In genomic region chr7:112080441-112080840, GRCh38 we compare ENCODE assay signal across 9 cellular contexts.
DNase-seq lines count a peak whose midpoint lies in the region; ATAC-seq and TF ChIP-seq lines count a peak whose summit lies in the region.
"Had no signal": no experiment of that assay in that cellular context is flagged by ENCODE, and none has a peak within 500 bp of the region (broad histone marks: within the 10 kb centered on the region; RNA-seq: fewer than 3 reads in every experiment).

No MANE protein-coding gene starts in this region.

- no peak overlapping the region for H3K27ac ChIP-seq in CD8-positive, alpha-beta T cell (ENCODE audit: low read depth, low read length)

- peak; percentile 32 for ATAC-seq in central memory CD8-positive, alpha-beta T cell (replicated peaks; ENCODE audit: extremely low read depth, poor library complexity, severe bottlenecking)
- ATAC-seq in CD8-positive, alpha-beta T cell, result no peak

- POLR2A ChIA-PET in CD8-positive, alpha-beta T cell (lab: Charles Lee), result no interaction called here

- no peaks in the 10 kb centered on the region for H3K36me3 ChIP-seq in CD8-positive, alpha-beta T cell (ENCODE audit: insufficient read depth, low read length)

- no peaks in the 10 kb centered on the region for H3K9me3 Mint-ChIP-seq in central memory CD8-positive, alpha-beta T cell
- no peaks in the 10 kb centered on the region for H3K9me3 Mint-ChIP-seq in CD8-positive, alpha-beta T cell
- H3K9me3 Mint-ChIP-seq: nephron had no signal

- H3K4me3 Mint-ChIP-seq in central memory CD8-positive, alpha-beta T cell, result no peak overlapping the region
- no peak overlapping the region for H3K4me3 Mint-ChIP-seq in CD8-positive, alpha-beta T cell
- H3K4me3 Mint-ChIP-seq: nephron had no signal

- no peak overlapping the region for H3K27ac Mint-ChIP-seq in central memory CD8-positive, alpha-beta T cell (ENCODE audit: low read depth)
- no peak overlapping the region for H3K27ac Mint-ChIP-seq in CD8-positive, alpha-beta T cell
- H3K27ac Mint-ChIP-seq: nephron had no signal

- no peaks in the 10 kb centered on the region for H3K9me3 ChIP-seq in CD8-positive, alpha-beta T cell (ENCODE audit: low read length)

- TF ChIP-seq CTCF in GM12865 (IDR thresholded peaks at IDR 0.05; ENCODE audit: insufficient read depth, low read depth, low read length, missing control alignments), result no peak
- TF ChIP-seq CTCF in CD8-positive, alpha-beta T cell (IDR thresholded peaks at IDR 0.05), result no peak

- CTCF ChIA-PET in CD8-positive, alpha-beta T cell (lab: Charles Lee), result no interaction called here

- peaks cover 2% of the 10 kb centered on the region for H3K36me3 Mint-ChIP-seq in central memory CD8-positive, alpha-beta T cell (ENCODE audit: insufficient read depth)
- H3K36me3 Mint-ChIP-seq in CD8-positive, alpha-beta T cell, result no peaks in the 10 kb centered on the region

- intact Hi-C loops in CD8-positive, alpha-beta T cell (cut with DNase I, micrococcal nuclease), result no loop called here

- H3K27me3 Mint-ChIP-seq in central memory CD8-positive, alpha-beta T cell, result peaks cover 38% of the 10 kb centered on the region
- peaks cover 4% of the 10 kb centered on the region for H3K27me3 Mint-ChIP-seq in CD8-positive, alpha-beta T cell (ENCODE audit: low read depth)

- no peak overlapping the region for H3K4me3 ChIP-seq in GM12865 (ENCODE audit: low read depth, low read length)
- H3K4me3 ChIP-seq in CD8-positive, alpha-beta T cell (ENCODE audit: low read depth, low read length), result no peak overlapping the region

- H3K27me3 ChIP-seq in CD8-positive, alpha-beta T cell (ENCODE audit: insufficient read depth, low read length), result peaks cover 3% of the 10 kb centered on the region

- H3K4me1 ChIP-seq in CD8-positive, alpha-beta T cell (ENCODE audit: insufficient read depth, low read length), result no peaks in the 10 kb centered on the region

- DNase-seq in GM12865 (ENCODE audit: low read depth), result peak; percentile 88
- DNase-seq in HCEC 1CT, result peak; percentile 94
- DNase-seq in M059J (ENCODE audit: low read depth), result peak; percentile 89
- no peak for DNase-seq in central memory CD8-positive, alpha-beta T cell (ENCODE audit: low spot score in 2 of 2)
- DNase-seq in mucosa of gallbladder (ENCODE audit: low spot score), result peak; percentile 28
- no peak for DNase-seq in stimulated activated CD4-positive, alpha-beta T cell treated with anti-CD3 and anti-CD28 coated beads, Interleukin-4, amount 100 ng/mL, for 1 hour
- DNase-seq in CD8-positive, alpha-beta T cell, result no peak
- DNase-seq in cerebellar nuclear complex (lab: John Stamatoyannopoulos, UW), result no peak

- no peaks in the 10 kb centered on the region for H3K4me1 Mint-ChIP-seq in central memory CD8-positive, alpha-beta T cell
- peaks cover 9% of the 10 kb centered on the region for H3K4me1 Mint-ChIP-seq in CD8-positive, alpha-beta T cell (ENCODE audit: low read depth)

Comparison
In these comparisons a context has a peak if more than half of its experiments do, and no peak if none do; other contexts are left out.
1. DNase-seq: peak in GM12865 (single experiment), HCEC 1CT (single experiment), M059J (single experiment) and mucosa of gallbladder (single experiment); none in central memory CD8-positive, alpha-beta T cell (0 of 2), stimulated activated CD4-positive, alpha-beta T cell treated with anti-CD3 and anti-CD28 coated beads, Interleukin-4, amount 100 ng/mL, for 1 hour (single experiment), CD8-positive, alpha-beta T cell (0 of 7) and cerebellar nuclear complex (0 of 2).